In genomic region chr2:39597309-39597708, GRCh38 we compare ENCODE assay signal across 3 cellular contexts.
TF ChIP-seq lines count a peak whose summit lies in the region.

No MANE protein-coding gene starts in this region.

TF ChIP-seq in HepG2, 621 proteins besides CTCF, POLR2A, EP300 and RAD21:
- peak; percentile 55 for TF ChIP-seq MAFF (IDR thresholded peaks at IDR 0.05; ENCODE audit: low read depth, low read length)
- no peak for TF ChIP-seq ZNF570 (CRISPR knock-in tag; IDR thresholded peaks at IDR 0.05; ENCODE audit: borderline replicate concordance)
- peak; percentile 66 to 74 for TF ChIP-seq MAFK (conservative IDR thresholded peaks at IDR 0.05 in 1 of 2, IDR thresholded peaks at IDR 0.05 in 1 of 2; ENCODE audit: low read length in 2 of 2)

TF ChIP-seq in IMR-90, 13 proteins besides CTCF, POLR2A, EP300 and RAD21:
- TF ChIP-seq, protein P1, sequence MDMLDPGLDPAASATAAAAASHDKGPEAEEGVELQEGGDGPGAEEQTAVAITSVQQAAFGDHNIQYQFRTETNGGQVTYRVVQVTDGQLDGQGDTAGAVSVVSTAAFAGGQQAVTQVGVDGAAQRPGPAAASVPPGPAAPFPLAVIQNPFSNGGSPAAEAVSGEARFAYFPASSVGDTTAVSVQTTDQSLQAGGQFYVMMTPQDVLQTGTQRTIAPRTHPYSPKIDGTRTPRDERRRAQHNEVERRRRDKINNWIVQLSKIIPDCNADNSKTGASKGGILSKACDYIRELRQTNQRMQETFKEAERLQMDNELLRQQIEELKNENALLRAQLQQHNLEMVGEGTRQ (IDR thresholded peaks at IDR 0.05; ENCODE audit: low read depth, low read length), result no peak
- peak; percentile 32; the same call in 1 of the 2 replicates for TF ChIP-seq MAFK (IDR thresholded peaks at IDR 0.05; ENCODE audit: low read depth, low read length)

TF ChIP-seq in K562, 482 proteins besides CTCF, POLR2A, EP300 and RAD21:
- TF ChIP-seq MAFG (tag; conservative IDR thresholded peaks at IDR 0.05) (peak; percentile 24; the same call in 1 of the 2 replicates), MYBL2 (IDR thresholded peaks at IDR 0.05; ENCODE audit: low read depth) (no peak), MYBL2 (CRISPR knock-in tag; IDR thresholded peaks at IDR 0.05; ENCODE audit: borderline replicate concordance) (no peak), RBM25 (IDR thresholded peaks at IDR 0.05; ENCODE audit: low read depth, low read length, severe bottlenecking) (no peak), SMARCA5 (IDR thresholded peaks at IDR 0.05) (no peak), SREBF1 (IDR thresholded peaks at IDR 0.05; ENCODE audit: borderline replicate concordance, low read depth, low read length) (no peak), ZNF316 (IDR thresholded peaks at IDR 0.05) (peak; percentile 35; the same call in 1 of the 2 replicates), MAFF (IDR thresholded peaks at IDR 0.05; ENCODE audit: low read length) (peak; percentile 7; the same call in 1 of the 2 replicates)
- TF ChIP-seq, protein P2, sequence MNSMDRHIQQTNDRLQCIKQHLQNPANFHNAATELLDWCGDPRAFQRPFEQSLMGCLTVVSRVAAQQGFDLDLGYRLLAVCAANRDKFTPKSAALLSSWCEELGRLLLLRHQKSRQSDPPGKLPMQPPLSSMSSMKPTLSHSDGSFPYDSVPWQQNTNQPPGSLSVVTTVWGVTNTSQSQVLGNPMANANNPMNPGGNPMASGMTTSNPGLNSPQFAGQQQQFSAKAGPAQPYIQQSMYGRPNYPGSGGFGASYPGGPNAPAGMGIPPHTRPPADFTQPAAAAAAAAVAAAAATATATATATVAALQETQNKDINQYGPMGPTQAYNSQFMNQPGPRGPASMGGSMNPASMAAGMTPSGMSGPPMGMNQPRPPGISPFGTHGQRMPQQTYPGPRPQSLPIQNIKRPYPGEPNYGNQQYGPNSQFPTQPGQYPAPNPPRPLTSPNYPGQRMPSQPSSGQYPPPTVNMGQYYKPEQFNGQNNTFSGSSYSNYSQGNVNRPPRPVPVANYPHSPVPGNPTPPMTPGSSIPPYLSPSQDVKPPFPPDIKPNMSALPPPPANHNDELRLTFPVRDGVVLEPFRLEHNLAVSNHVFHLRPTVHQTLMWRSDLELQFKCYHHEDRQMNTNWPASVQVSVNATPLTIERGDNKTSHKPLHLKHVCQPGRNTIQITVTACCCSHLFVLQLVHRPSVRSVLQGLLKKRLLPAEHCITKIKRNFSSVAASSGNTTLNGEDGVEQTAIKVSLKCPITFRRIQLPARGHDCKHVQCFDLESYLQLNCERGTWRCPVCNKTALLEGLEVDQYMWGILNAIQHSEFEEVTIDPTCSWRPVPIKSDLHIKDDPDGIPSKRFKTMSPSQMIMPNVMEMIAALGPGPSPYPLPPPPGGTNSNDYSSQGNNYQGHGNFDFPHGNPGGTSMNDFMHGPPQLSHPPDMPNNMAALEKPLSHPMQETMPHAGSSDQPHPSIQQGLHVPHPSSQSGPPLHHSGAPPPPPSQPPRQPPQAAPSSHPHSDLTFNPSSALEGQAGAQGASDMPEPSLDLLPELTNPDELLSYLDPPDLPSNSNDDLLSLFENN (IDR thresholded peaks at IDR 0.05; ENCODE audit: low read depth in 2 of 2, low read length in 2 of 2), result no peak
- TF ChIP-seq, protein P3, sequence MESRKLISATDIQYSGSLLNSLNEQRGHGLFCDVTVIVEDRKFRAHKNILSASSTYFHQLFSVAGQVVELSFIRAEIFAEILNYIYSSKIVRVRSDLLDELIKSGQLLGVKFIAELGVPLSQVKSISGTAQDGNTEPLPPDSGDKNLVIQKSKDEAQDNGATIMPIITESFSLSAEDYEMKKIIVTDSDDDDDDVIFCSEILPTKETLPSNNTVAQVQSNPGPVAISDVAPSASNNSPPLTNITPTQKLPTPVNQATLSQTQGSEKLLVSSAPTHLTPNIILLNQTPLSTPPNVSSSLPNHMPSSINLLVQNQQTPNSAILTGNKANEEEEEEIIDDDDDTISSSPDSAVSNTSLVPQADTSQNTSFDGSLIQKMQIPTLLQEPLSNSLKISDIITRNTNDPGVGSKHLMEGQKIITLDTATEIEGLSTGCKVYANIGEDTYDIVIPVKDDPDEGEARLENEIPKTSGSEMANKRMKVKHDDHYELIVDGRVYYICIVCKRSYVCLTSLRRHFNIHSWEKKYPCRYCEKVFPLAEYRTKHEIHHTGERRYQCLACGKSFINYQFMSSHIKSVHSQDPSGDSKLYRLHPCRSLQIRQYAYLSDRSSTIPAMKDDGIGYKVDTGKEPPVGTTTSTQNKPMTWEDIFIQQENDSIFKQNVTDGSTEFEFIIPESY (CRISPR knock-in tag; IDR thresholded peaks at IDR 0.05), result no peak
